10 cellular contexts compared by ENCODE assay signal in the genomic region with DNA sequence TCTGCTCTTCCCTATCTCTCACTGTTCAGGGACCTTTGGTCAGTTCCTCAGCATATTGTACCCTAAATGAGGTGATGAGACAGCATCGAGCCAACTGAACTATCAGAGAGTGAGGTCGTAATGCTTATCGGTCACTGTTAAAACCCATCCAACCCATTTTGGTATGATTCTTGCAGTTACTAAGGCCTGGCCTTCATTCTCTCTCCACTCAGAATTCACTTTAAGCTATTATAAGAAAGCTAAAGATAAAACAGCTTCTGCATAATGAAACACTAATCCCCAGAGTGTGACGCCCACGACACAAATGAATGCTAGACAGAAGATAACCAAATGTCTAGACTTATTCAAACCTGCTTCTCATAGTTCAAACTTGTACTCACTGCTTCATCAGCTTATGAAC.
DNase-seq lines count a peak whose midpoint lies in the region; ATAC-seq lines count a peak whose summit lies in the region.
"Had no signal": no experiment of that assay in that cellular context is flagged by ENCODE, and none has a peak within 500 bp of the region (broad histone marks: within the 10 kb centered on the region; RNA-seq: fewer than 3 reads in every experiment).

No MANE protein-coding gene starts in this region.

- H3K27me3 Mint-ChIP-seq in activated T-helper 17 cell treated with anti-CD3 and anti-CD28 coated beads, Interleukin-2, amount 50 U/mL, for 72 hours: no peaks in the 10 kb centered on the region

- peak overlapping the region; percentile 97 for H3K27ac Mint-ChIP-seq in activated T-helper 17 cell treated with anti-CD3 and anti-CD28 coated beads, Interleukin-2, amount 50 U/mL, for 72 hours
- H3K27ac Mint-ChIP-seq in stimulated activated effector memory CD8-positive, alpha-beta T cell treated with anti-CD3 and anti-CD28 coated beads, Interleukin-12 subunit alpha, Interleukin-12 subunit beta, amount 100 ng/mL, for 72 hours: peak overlapping the region; percentile 63

- DNase-seq in activated effector memory CD4-positive, alpha-beta T cell treated with anti-CD3 and anti-CD28 coated beads, Interleukin-2, amount 50 U/mL, for 16 hours: peak; percentile 79
- no peak for DNase-seq in activated effector memory CD4-positive, alpha-beta T cell treated with Interleukin-2 at 50 U/mL for 16 hours
- no peak for DNase-seq in stimulated activated effector memory CD8-positive, alpha-beta T cell treated with anti-CD3 and anti-CD28 coated beads, Interleukin-12 subunit alpha, Interleukin-12 subunit beta, amount 100 ng/mL, for 72 hours (ENCODE audit: low spot score in 2 of 2)
- no peak for DNase-seq in foreskin melanocyte
- no peak for DNase-seq in NOMO-1 treated with dmso at 0.1 percent for 144 hours (lab: John Stamatoyannopoulos, UW; ENCODE audit: unreplicated experiment)
- DNase-seq: upper lobe of right lung had no signal

- H3K4me1 Mint-ChIP-seq in activated T-helper 17 cell treated with anti-CD3 and anti-CD28 coated beads, Interleukin-2, amount 50 U/mL, for 72 hours: peaks cover 41% of the 10 kb centered on the region
- peaks cover 57% of the 10 kb centered on the region for H3K4me1 Mint-ChIP-seq in stimulated activated effector memory CD8-positive, alpha-beta T cell treated with anti-CD3 and anti-CD28 coated beads, Interleukin-12 subunit alpha, Interleukin-12 subunit beta, amount 100 ng/mL, for 72 hours

- peaks cover 2% of the 10 kb centered on the region for H3K36me3 Mint-ChIP-seq in activated T-helper 17 cell treated with anti-CD3 and anti-CD28 coated beads, Interleukin-2, amount 50 U/mL, for 72 hours (ENCODE audit: low read depth)
- H3K36me3 Mint-ChIP-seq in stimulated activated effector memory CD8-positive, alpha-beta T cell treated with anti-CD3 and anti-CD28 coated beads, Interleukin-12 subunit alpha, Interleukin-12 subunit beta, amount 100 ng/mL, for 72 hours: peaks cover 6% of the 10 kb centered on the region

- H3K4me3 Mint-ChIP-seq in activated T-helper 17 cell treated with anti-CD3 and anti-CD28 coated beads, Interleukin-2, amount 50 U/mL, for 72 hours: peak overlapping the region; percentile 85
- H3K4me3 Mint-ChIP-seq in stimulated activated effector memory CD8-positive, alpha-beta T cell treated with anti-CD3 and anti-CD28 coated beads, Interleukin-12 subunit alpha, Interleukin-12 subunit beta, amount 100 ng/mL, for 72 hours: peak overlapping the region; percentile 51

- no peaks in the 10 kb centered on the region for H3K9me3 Mint-ChIP-seq in activated T-helper 17 cell treated with anti-CD3 and anti-CD28 coated beads, Interleukin-2, amount 50 U/mL, for 72 hours
- no peaks in the 10 kb centered on the region for H3K9me3 Mint-ChIP-seq in stimulated activated effector memory CD8-positive, alpha-beta T cell treated with anti-CD3 and anti-CD28 coated beads, Interleukin-12 subunit alpha, Interleukin-12 subunit beta, amount 100 ng/mL, for 72 hours

- ATAC-seq in HG03025 (IDR thresholded peaks at IDR 0.05; ENCODE audit: low FRiP score, unreplicated experiment) (peak; percentile 58), HG03196 (IDR thresholded peaks at IDR 0.05; ENCODE audit: unreplicated experiment) (no peak)
- peak; percentile 67 for ATAC-seq in activated T-helper 17 cell treated with anti-CD3 and anti-CD28 coated beads, Interleukin-2, amount 50 U/mL, for 72 hours (replicated peaks)
- peak; percentile 80 for ATAC-seq in stimulated activated effector memory CD8-positive, alpha-beta T cell treated with anti-CD3 and anti-CD28 coated beads, Interleukin-12 subunit alpha, Interleukin-12 subunit beta, amount 100 ng/mL, for 72 hours
- ATAC-seq: SK-N-SH treated with all-trans-retinoic acid at 6 μM for 48 hours, upper lobe of right lung had no signal
